ENCODE assay signal across 17 cellular contexts in genomic region chr13:75010941-75011340, GRCh38.
DNase-seq lines count a peak whose midpoint lies in the region; ATAC-seq, FAIRE-seq and TF ChIP-seq lines count a peak whose summit lies in the region.
"Had no signal": no experiment of that assay in that cellular context is flagged by ENCODE, and none has a peak within 500 bp of the region (broad histone marks: within the 10 kb centered on the region; RNA-seq: fewer than 3 reads in every experiment).

No MANE protein-coding gene starts in this region.

- POLR2A ChIA-PET in H1 (lab: Charles Lee; ENCODE audit: partially characterized antibody), result no interaction called here

- no peak for TF ChIP-seq POLR2A in H1 (IDR thresholded peaks at IDR 0.05; ENCODE audit: control extremely low read depth in 1 of 2, low read depth in 2 of 2, low read length in 2 of 2)

- no peak overlapping the region for H3K18ac ChIP-seq in H1 (ENCODE audit: extremely low read depth, low read length)

- H3K14ac ChIP-seq in H1 (ENCODE audit: insufficient read length), result no peak overlapping the region

- H3K9ac ChIP-seq in H1 (replicated peaks in 1 of 4; ENCODE audit: extremely low read depth in 1 of 4, low read depth in 3 of 4, low read length in 3 of 4), result no peak overlapping the region
- H3K9ac ChIP-seq: BLaER1 treated with 17β-estradiol and CSF1 and Interleukin-3, amounts not matched to agents 10 nM and 100 nM; GM23248 had no signal

- H3K36me3 ChIP-seq in H1 (ENCODE audit: control insufficient read depth in 2 of 4, insufficient read depth in 4 of 4, low read length in 3 of 4), result no peaks in the 10 kb centered on the region
- H3K36me3 ChIP-seq: BLaER1 treated with 17β-estradiol and CSF1 and Interleukin-3, amounts not matched to agents 10 nM and 100 nM had no signal

- H2BK5ac ChIP-seq in H1 (ENCODE audit: low read depth, low read length), result no peak overlapping the region

- no peak for TF ChIP-seq CTCF in H1 (IDR thresholded peaks at IDR 0.05; ENCODE audit: control extremely low read depth in 1 of 3, insufficient read depth in 1 of 3, low read depth in 1 of 3, low read length in 3 of 3)

- no peak for TF ChIP-seq RAD21 in H1 (IDR thresholded peaks at IDR 0.05 in 1 of 2, conservative IDR thresholded peaks at IDR 0.05 in 1 of 2; ENCODE audit: low read depth in 2 of 2, low read length in 2 of 2)

- H4K8ac ChIP-seq in H1 (ENCODE audit: extremely low read depth, insufficient read depth, low read length), result 0 out of 2 replicates have a peak overlapping the region, but pooled peaks have one; percentile 51

- no peak overlapping the region for H2BK20ac ChIP-seq in H1 (ENCODE audit: low read length)

- no peak overlapping the region for H2BK120ac ChIP-seq in H1 (replicated peaks; ENCODE audit: low read depth, low read length)

- ATAC-seq in GM21737 (IDR thresholded peaks at IDR 0.05; ENCODE audit: unreplicated experiment), result no peak
- ATAC-seq in HG03469 (IDR thresholded peaks at IDR 0.05; ENCODE audit: unreplicated experiment), result no peak
- ATAC-seq: CD8-positive, alpha-beta T cell had no signal

- H3K23ac ChIP-seq in H1 (ENCODE audit: insufficient read length), result no peak overlapping the region

- no peak overlapping the region for H2AFZ ChIP-seq in H1 (ENCODE audit: low read length)
- H2AFZ ChIP-seq: GM23248 had no signal

- H3K27ac ChIP-seq in angular gyrus (ENCODE audit: low read depth, low read length) (peak overlapping the region; percentile 19), H1 (ENCODE audit: low read depth, low read length) (no peak overlapping the region)
- H3K27ac ChIP-seq: BLaER1 treated with 17β-estradiol and CSF1 and Interleukin-3, amounts not matched to agents 10 nM and 100 nM; GM23248; HL-60 had no signal

- no peaks in the 10 kb centered on the region for H3K4me1 ChIP-seq in H1 (replicated peaks in 1 of 4; ENCODE audit: control insufficient read depth in 3 of 4, insufficient read depth in 4 of 4, low read length in 3 of 4)
- H3K4me1 ChIP-seq: BLaER1 treated with 17β-estradiol and CSF1 and Interleukin-3, amounts not matched to agents 10 nM and 100 nM had no signal

- no peak overlapping the region for H4K91ac ChIP-seq in H1 (replicated peaks; ENCODE audit: insufficient read length, low read length)

- 92% methylated on average over 4 of the region's 4 CpGs; no CpG with 5 or more reads in 1 of the 2 experiments for WGBS in H1 (ENCODE audit: extremely low coverage in 1 of 2, insufficient coverage in 1 of 2, insufficient read length in 1 of 2, insufficient replicate concordance in 2 of 2, low coverage in 1 of 2, low lambda C conversion rate in 2 of 2, missing lambda C conversion rate in 1 of 2), 2 experiments

- no peaks in the 10 kb centered on the region for H3K27me3 ChIP-seq in H1 (replicated peaks in 1 of 4; ENCODE audit: control insufficient read depth in 3 of 4, extremely low read depth in 1 of 4, insufficient read depth in 3 of 4, low read length in 3 of 4)
- H3K27me3 ChIP-seq: BLaER1 treated with 17β-estradiol and CSF1 and Interleukin-3, amounts not matched to agents 10 nM and 100 nM had no signal

- peak; percentile 10 to 64 for DNase-seq in NCI-H524 (lab: John Stamatoyannopoulos, UW)
- no peak for DNase-seq in NCI-H524 treated with DMSO at 0.1 percent for 48 hours (lab: John Stamatoyannopoulos, UW)
- peak; percentile 50 for DNase-seq in NCI-H2171 (lab: John Stamatoyannopoulos, UW)
- DNase-seq in H1 (ENCODE audit: low read depth in 1 of 2, low spot score in 2 of 2), result no peak
- DNase-seq in DMS79 (lab: John Stamatoyannopoulos, UW), result no peak
- DNase-seq: 8988T; Calu3; CD8-positive, alpha-beta T cell; GF-D8; GM23248; HCEC 1CT had no signal

- no peak overlapping the region for H3K4me2 ChIP-seq in H1 (ENCODE audit: insufficient read depth in 1 of 2, low read depth in 2 of 2, low read length in 2 of 2)
- H3K4me2 ChIP-seq: BLaER1 treated with 17β-estradiol and CSF1 and Interleukin-3, amounts not matched to agents 10 nM and 100 nM had no signal

- no peak overlapping the region for H4K5ac ChIP-seq in H1 (ENCODE audit: insufficient read length, low read depth, low read length)

- TF ChIP-seq EP300 in H1 (IDR thresholded peaks at IDR 0.05; ENCODE audit: borderline replicate concordance in 1 of 2, low read depth in 2 of 2, low read length in 2 of 2), result no peak

- no peak overlapping the region for H2BK15ac ChIP-seq in H1 (ENCODE audit: low read length)

- no peaks in the 10 kb centered on the region for H3K23me2 ChIP-seq in H1 (ENCODE audit: low read depth, low read length)

- peaks cover 0 to 3% of the 10 kb centered on the region in 2 experiments for H4K20me1 ChIP-seq in H1 (replicated peaks in 1 of 2; ENCODE audit: control insufficient read depth in 1 of 2, insufficient read depth in 2 of 2, low read length in 2 of 2)
- H4K20me1 ChIP-seq: BLaER1 treated with 17β-estradiol and CSF1 and Interleukin-3, amounts not matched to agents 10 nM and 100 nM had no signal

- no peaks in the 10 kb centered on the region for H3K79me2 ChIP-seq in H1 (ENCODE audit: control insufficient read depth in 1 of 2, insufficient read depth in 2 of 2, low read length in 2 of 2)

- no peak overlapping the region for H3K4ac ChIP-seq in H1 (replicated peaks; ENCODE audit: insufficient read length, low read depth, low read length)

- H2BK12ac ChIP-seq in H1 (ENCODE audit: low read depth, low read length), result no peak overlapping the region

- no peaks in the 10 kb centered on the region for H3K9me3 ChIP-seq in H1 (ENCODE audit: insufficient read depth in 2 of 2, low read depth in 1 of 2, low read length in 1 of 2)
- H3K9me3 ChIP-seq: BLaER1 treated with 17β-estradiol and CSF1 and Interleukin-3, amounts not matched to agents 10 nM and 100 nM had no signal

- H3K4me3 ChIP-seq in H1 (ENCODE audit: extremely low read depth in 1 of 4, insufficient read depth in 2 of 4, low read depth in 3 of 4, low read length in 4 of 4), result no peak overlapping the region
- H3K4me3 ChIP-seq: BLaER1 treated with 17β-estradiol and CSF1 and Interleukin-3, amounts not matched to agents 10 nM and 100 nM; GM23248 had no signal

- CTCF ChIA-PET in H1 (lab: Charles Lee; ENCODE audit: partially characterized antibody), result interaction anchor here (0.6 kb wide), 1 partner anchor 724 kb away, joined by 3 read pairs; no protein-coding TSS in a partner anchor

- H3K56ac ChIP-seq in H1 (replicated peaks; ENCODE audit: insufficient read length, low read depth, low read length), result no peak overlapping the region

- FAIRE-seq in H1 (lab: Jason Lieb, UNC), result no peak
- FAIRE-seq: H54 had no signal

- no peaks in the 10 kb centered on the region for H3K79me1 ChIP-seq in H1 (ENCODE audit: low read depth, low read length)

- no peak overlapping the region for H2AK5ac ChIP-seq in H1 (ENCODE audit: low read depth, low read length)

TF ChIP-seq in H1, 55 proteins besides CTCF, POLR2A, EP300 and RAD21:
- TF ChIP-seq HDAC2 (IDR thresholded peaks at IDR 0.05; ENCODE audit: borderline replicate concordance in 1 of 2, low read depth in 2 of 2, low read length in 2 of 2) (no peak), PHF8 (conservative IDR thresholded peaks at IDR 0.05; ENCODE audit: low read depth, low read length) (no peak), EGR1 (IDR thresholded peaks at IDR 0.05; ENCODE audit: borderline replicate concordance, low read depth, low read length) (no peak), NRF1 (IDR thresholded peaks at IDR 0.05; ENCODE audit: low read depth, low read length) (no peak), SIRT6 (IDR thresholded peaks at IDR 0.05; ENCODE audit: low read length) (no peak), POLR2AphosphoS5 (IDR thresholded peaks at IDR 0.05; ENCODE audit: low read depth, low read length) (no peak), FOSL1 (IDR thresholded peaks at IDR 0.05; ENCODE audit: insufficient read depth, low read depth, low read length) (no peak), ATF2 (IDR thresholded peaks at IDR 0.05; ENCODE audit: low read length) (no peak), GTF2F1 (IDR thresholded peaks at IDR 0.05; ENCODE audit: borderline replicate concordance, low read depth, low read length) (no peak)

Comparison
In these comparisons a context has a peak if more than half of its experiments do, and no peak if none do; other contexts are left out.
1. DNase-seq: peak in NCI-H524 (2 of 2) and NCI-H2171 (single experiment); none in NCI-H524 treated with DMSO at 0.1 percent for 48 hours (single experiment), H1 (0 of 2) and DMS79 (single experiment).